Comparison of ENCODE assay signal across 8 cellular contexts in genomic region chr19:1269065-1269477, GRCh38. TPM values are rescaled to one million over a fixed set of nuclear protein-coding genes. Genes with fewer than 3 reads are reported as not detected.
DNase-seq lines count a peak whose midpoint lies in the region; ATAC-seq lines count a peak whose summit lies in the region.

TSS of gene CIRBP (plus strand) at chr19:1269332. CDS start at chr19:1270934, 1,602 bp downstream.

- H3K4me1 ChIP-seq in CD8-positive, alpha-beta memory T cell (ENCODE audit: insufficient read depth, low read length): peaks cover 75% of the 10 kb centered on the region

- peak within 1 kb of the TSS; percentile 90 to 98 (median 94) for H3K27ac Mint-ChIP-seq in CD8-positive, alpha-beta memory T cell

- H3K9me3 ChIP-seq in CD8-positive, alpha-beta memory T cell (ENCODE audit: low read length): no peaks in the 10 kb centered on the region

- no peaks in the 10 kb centered on the region for H3K9me3 Mint-ChIP-seq in CD8-positive, alpha-beta memory T cell

- H3K27ac ChIP-seq in CD8-positive, alpha-beta memory T cell (ENCODE audit: low read depth, low read length): peak within 1 kb of the TSS; percentile 90

- H3K4me3 Mint-ChIP-seq in CD8-positive, alpha-beta memory T cell: peak within 1 kb of the TSS; percentile 86 to 92 (median 87)

- H3K36me3 Mint-ChIP-seq in CD8-positive, alpha-beta memory T cell: peaks cover 14 to 44% (median 17%) of the 10 kb centered on the region in 3 donors

- POLR2A ChIA-PET in CD8-positive, alpha-beta memory T cell (lab: Charles Lee): interaction anchor here (0.5 to 5.0 kb wide), 48 partner anchors 9 to 1207 kb away, joined by 3 to 280 read pairs (median 4); partner anchors contain the start of genes ABCA7, ARHGAP45, ATP5F1D and CBARP

- peak; percentile 26 for ATAC-seq in GM19468 (IDR thresholded peaks at IDR 0.05; ENCODE audit: extremely low read depth, unreplicated experiment)

- peak; percentile 98 to 100 (median 99) for DNase-seq in CD8-positive, alpha-beta memory T cell
- DNase-seq in HT1080 (ENCODE audit: low read depth) (peak; percentile 98), NOMO-1 (lab: John Stamatoyannopoulos, UW; ENCODE audit: unreplicated experiment in 2 of 2) (peak; percentile 95 to 97), medulla oblongata (ENCODE audit: extremely low spot score) (peak; percentile 99)
- peak; percentile 99 for DNase-seq in activated CD8-positive, alpha-beta memory T cell treated with anti-CD3 and anti-CD28 coated beads for 24 hours
- DNase-seq in effector CD8-positive, alpha-beta T cell (lab: John Stamatoyannopoulos, UW): peak; percentile 98
- peak; percentile 98 to 99 (median 99) for DNase-seq in stimulated activated CD4-positive, alpha-beta T cell treated with anti-CD3 and anti-CD28 coated beads, TNF-alpha, amount 100 ng/mL, for 48 hours (ENCODE audit: low read depth in 3 of 3)

- H3K36me3 ChIP-seq in CD8-positive, alpha-beta memory T cell (ENCODE audit: insufficient read depth, low read length): peaks cover 34% of the 10 kb centered on the region

- CTCF ChIA-PET in CD8-positive, alpha-beta memory T cell (lab: Charles Lee): interaction anchor here (0.7 to 10.3 kb wide), 9 partner anchors 9 to 241 kb away, joined by 3 to 484 read pairs (median 4); partner anchors contain the start of gene ATP5F1D

- peak within 1 kb of the TSS; percentile 99 for H3K4me3 ChIP-seq in CD8-positive, alpha-beta memory T cell (ENCODE audit: low read length)

- H3K27me3 Mint-ChIP-seq in CD8-positive, alpha-beta memory T cell: peaks cover 0 to 10% of the 10 kb centered on the region in 2 donors

- no peaks in the 10 kb centered on the region for H3K27me3 ChIP-seq in CD8-positive, alpha-beta memory T cell (ENCODE audit: insufficient read depth, low read length, poor library complexity, severe bottlenecking)

- peaks cover 58 to 83% (median 58%) of the 10 kb centered on the region in 3 donors for H3K4me1 Mint-ChIP-seq in CD8-positive, alpha-beta memory T cell

RNA-seq across cellular contexts. Expression of gene CIRBP, which starts in this region (rescaled TPM):
- 100 to 1,000 TPM; 253 to 258 TPM for total RNA-seq in CD8-positive, alpha-beta memory T cell
- polyA plus RNA-seq in CD8-positive, alpha-beta memory T cell: 238 TPM
- 170 and 219 TPM in 2 replicates for total RNA-seq in HT1080 (2014; rRNA removed; shearing (Covaris generic))
- 148 and 175 TPM in 2 replicates for polyA plus RNA-seq in HT1080 (2015; cell fraction: cytosol; rRNA removed)
- polyA plus RNA-seq in HT1080 (2015; cell fraction: nucleus; rRNA removed): 531 and 623 TPM in 2 replicates

Comparison
In these comparisons a context has a peak if more than half of its experiments do, and no peak if none do; other contexts are left out.
1. Peak in every context shown above with its lines: DNase-seq, ATAC-seq, H3K4me3 ChIP-seq and H3K27ac ChIP-seq.